In the genomic region with DNA sequence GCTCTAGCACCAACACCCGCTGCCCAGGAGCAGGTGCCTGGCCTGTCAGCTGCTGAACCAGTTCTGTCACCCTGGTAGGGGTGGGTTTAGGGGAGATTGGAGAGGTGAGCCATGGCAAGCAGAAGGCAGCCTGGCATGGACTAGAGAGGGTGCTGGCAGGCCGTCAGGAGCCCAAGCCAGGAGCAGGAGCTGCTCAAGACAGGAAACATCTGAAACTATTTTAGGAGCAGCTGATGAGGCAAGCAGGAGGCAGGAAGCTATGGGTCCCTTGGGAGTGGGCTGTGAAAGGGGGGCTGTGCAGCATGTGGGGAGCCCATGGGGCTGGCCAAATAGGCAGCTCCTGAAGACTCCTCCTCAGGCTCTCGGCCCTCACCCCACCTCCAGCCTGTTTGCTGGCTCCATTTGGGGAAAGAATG, we compare ENCODE assay signal across 7 cellular contexts. TPM values are rescaled to one million over a fixed set of nuclear protein-coding genes. Genes with fewer than 3 reads are reported as not detected.
DNase-seq lines count a peak whose midpoint lies in the region; ATAC-seq and TF ChIP-seq lines count a peak whose summit lies in the region.

No MANE protein-coding gene starts in this region.

- H2BK12ac ChIP-seq in neuronal stem cell (ENCODE audit: low read length) = no peak overlapping the region

- H3K27me3 ChIP-seq in neuronal stem cell (ENCODE audit: control insufficient read depth in 3 of 3, insufficient read depth in 3 of 3, low read depth in 1 of 3, low read length in 3 of 3) = peaks cover 0 to 32% (median 15%) of the 10 kb centered on the region in 3 experiments

- no peak overlapping the region for H3K27ac ChIP-seq in neuronal stem cell (replicated peaks; ENCODE audit: low read length)

- ATAC-seq in GM18909 (IDR thresholded peaks at IDR 0.05; ENCODE audit: poor library complexity, unreplicated experiment) = no peak
- no peak for ATAC-seq in GM21786 (IDR thresholded peaks at IDR 0.05; ENCODE audit: unreplicated experiment)
- no peak for ATAC-seq in GM19397 (IDR thresholded peaks at IDR 0.05; ENCODE audit: unreplicated experiment)

- H3K4ac ChIP-seq in neuronal stem cell (ENCODE audit: low read length) = peak overlapping the region; percentile 81

- DNase-seq in GM20000 (ENCODE audit: low spot score) = peak; percentile 48
- DNase-seq in SIG-M5 (lab: John Stamatoyannopoulos, UW) = peak; percentile 40
- DNase-seq in fibroblast of gingiva (ENCODE audit: low read depth) = peak; percentile 98
- DNase-seq in neuronal stem cell (ENCODE audit: low spot score) = no peak

- H3K4me2 ChIP-seq in neuronal stem cell (ENCODE audit: insufficient read depth, low read length, poor library complexity, severe bottlenecking) = no peak overlapping the region

- H3K9ac ChIP-seq in neuronal stem cell (ENCODE audit: low read depth, low read length, poor library complexity) = no peak overlapping the region

- peak overlapping the region; percentile 42 for H2BK15ac ChIP-seq in neuronal stem cell (ENCODE audit: low read length)

- H2BK5ac ChIP-seq in neuronal stem cell (ENCODE audit: low read length) = peak overlapping the region; percentile 1

- peak overlapping the region; percentile 4 for H3K18ac ChIP-seq in neuronal stem cell (ENCODE audit: low read length)

- no peaks in the 10 kb centered on the region for H3K9me3 ChIP-seq in neuronal stem cell (replicated peaks in 1 of 2; ENCODE audit: control insufficient read depth in 2 of 2, insufficient read depth in 1 of 2, low read depth in 1 of 2, low read length in 2 of 2)

- H3K4me3 ChIP-seq in neuronal stem cell (ENCODE audit: low read length in 2 of 2) = no peak overlapping the region

- H3K14ac ChIP-seq in neuronal stem cell (ENCODE audit: low read length) = no peak overlapping the region

- H3K4me1 ChIP-seq in neuronal stem cell (ENCODE audit: control insufficient read depth in 2 of 2, insufficient read depth in 1 of 2, low read depth in 1 of 2, low read length in 2 of 2) = peaks cover 26 to 47% of the 10 kb centered on the region in 2 donors

- H2AFZ ChIP-seq in neuronal stem cell (ENCODE audit: low read length) = peak overlapping the region; percentile 83

- H3K23ac ChIP-seq in neuronal stem cell (ENCODE audit: low read depth, low read length, poor library complexity) = peak overlapping the region; percentile 46

- H3K36me3 ChIP-seq in neuronal stem cell (replicated peaks in 1 of 2; ENCODE audit: control insufficient read depth in 2 of 2, insufficient read depth in 2 of 2, low read length in 2 of 2) = peaks cover 0 to 2% of the 10 kb centered on the region in 2 donors

- H2BK120ac ChIP-seq in neuronal stem cell (ENCODE audit: low read depth, low read length) = no peak overlapping the region

- no peak for TF ChIP-seq CTCF in GM20000 (IDR thresholded peaks at IDR 0.05; ENCODE audit: extremely low read depth, missing control alignments)

- H2AK5ac ChIP-seq in neuronal stem cell (ENCODE audit: low read depth, low read length) = peak overlapping the region; percentile 58

- WGBS in neuronal stem cell (ENCODE audit: extremely low coverage in 2 of 2, insufficient read length in 2 of 2, insufficient replicate concordance in 1 of 2), 2 donors = no CpG with 5 or more reads among the region's 3 CpGs

- H4K8ac ChIP-seq in neuronal stem cell (ENCODE audit: low read depth, low read length) = peak overlapping the region; percentile 48

- no peak overlapping the region for H4K91ac ChIP-seq in neuronal stem cell (ENCODE audit: low read depth, low read length, poor library complexity)

- H3K79me1 ChIP-seq in neuronal stem cell (ENCODE audit: low read depth, low read length) = no peaks in the 10 kb centered on the region

RNA-seq across cellular contexts. Expression of gene INKA1, which starts 2.3 kb away (rescaled TPM):
- 0.56 TPM for polyA plus RNA-seq in neuronal stem cell (2013, experiment 1 of 2)
- polyA plus RNA-seq in neuronal stem cell (2013, experiment 2 of 2) = 0.42 TPM

RNA-seq across cellular contexts. Expression of gene CDHR4, which starts 5.7 kb away (rescaled TPM):
- 0.13 TPM for polyA plus RNA-seq in neuronal stem cell (2013, experiment 1 of 2)
- polyA plus RNA-seq in neuronal stem cell (2013, experiment 2 of 2) = 0.06 TPM

RNA-seq across cellular contexts. Expression of gene UBA7, which starts 8.4 kb away (rescaled TPM):
- 4.4 TPM for polyA plus RNA-seq in neuronal stem cell (2013, experiment 1 of 2)
- 3.2 TPM for polyA plus RNA-seq in neuronal stem cell (2013, experiment 2 of 2)

RNA-seq across cellular contexts. Expression of gene IP6K1, which starts 19.0 kb away (rescaled TPM):
- 20.7 TPM for polyA plus RNA-seq in neuronal stem cell (2013, experiment 1 of 2)
- 19.6 TPM for polyA plus RNA-seq in neuronal stem cell (2013, experiment 2 of 2)

RNA-seq across cellular contexts. Expression of gene TRAIP, which starts 51.0 kb away (rescaled TPM):
- 19.8 TPM for polyA plus RNA-seq in neuronal stem cell (2013, experiment 1 of 2)
- polyA plus RNA-seq in neuronal stem cell (2013, experiment 2 of 2) = 20.0 TPM
